8 cellular contexts compared by ENCODE assay signal in genomic region chr17:2595200-2595599, GRCh38. TPM values are rescaled to one million over a fixed set of nuclear protein-coding genes. Genes with fewer than 3 reads are reported as not detected.
A peak's percentile ranks its signal among the peaks of the same experiment; 100 is the strongest.
DNase-seq lines count a peak whose midpoint lies in the region; ATAC-seq and TF ChIP-seq lines count a peak whose summit lies in the region.

No MANE protein-coding gene starts in this region.

- H3K27me3 ChIP-seq in ascending aorta (no peaks in the 10 kb centered on the region), lower lobe of right lung (ENCODE audit: low read depth) (no peaks in the 10 kb centered on the region), upper lobe of left lung (no peaks in the 10 kb centered on the region)

- peak overlapping the region; percentile 90 for H3K4me3 Mint-ChIP-seq in activated naive CD4-positive, alpha-beta T cell treated with anti-CD3 and anti-CD28 coated beads for 36 hours

- DNase-seq in activated naive CD4-positive, alpha-beta T cell treated with anti-CD3 and anti-CD28 coated beads for 36 hours, result no peak
- DNase-seq in activated naive CD4-positive, alpha-beta T cell treated with Interleukin-2 at 50 U/mL for 16 hours, result no peak
- DNase-seq in ascending aorta (ENCODE audit: low spot score in 2 of 2), result no peak
- no peak for DNase-seq in lower lobe of right lung
- no peak for DNase-seq in upper lobe of left lung
- no peak for DNase-seq in DMS153 (lab: John Stamatoyannopoulos, UW)
- DNase-seq in NCI-H128 (lab: John Stamatoyannopoulos, UW; ENCODE audit: unreplicated experiment), result no peak
- DNase-seq in glomerular visceral epithelial cell (ENCODE audit: extremely low spot score), result no peak

- 17 to 18% methylated on average over 4 of the region's 4 CpGs for WGBS in upper lobe of left lung, 2 donors

- TF ChIP-seq CTCF in ascending aorta (IDR thresholded peaks at IDR 0.05), result no peak
- no peak for TF ChIP-seq CTCF in lower lobe of right lung (IDR thresholded peaks at IDR 0.05)
- TF ChIP-seq CTCF in upper lobe of left lung (IDR thresholded peaks at IDR 0.05), result no peak

- no peaks in the 10 kb centered on the region for H3K9me3 Mint-ChIP-seq in activated naive CD4-positive, alpha-beta T cell treated with anti-CD3 and anti-CD28 coated beads for 36 hours

- no peak for TF ChIP-seq EP300 in upper lobe of left lung (IDR thresholded peaks at IDR 0.05)

- no peak for TF ChIP-seq POLR2A in upper lobe of left lung (IDR thresholded peaks at IDR 0.05)

- no peaks in the 10 kb centered on the region for H3K9me3 ChIP-seq in ascending aorta
- H3K9me3 ChIP-seq in lower lobe of right lung, result no peaks in the 10 kb centered on the region
- H3K9me3 ChIP-seq in upper lobe of left lung, result no peaks in the 10 kb centered on the region

- peak overlapping the region; percentile 86 for H3K27ac Mint-ChIP-seq in activated naive CD4-positive, alpha-beta T cell treated with anti-CD3 and anti-CD28 coated beads for 36 hours

- H3K4me3 ChIP-seq in ascending aorta (peak overlapping the region; percentile 75 to 92), lower lobe of right lung (peak overlapping the region; percentile 98), upper lobe of left lung (peak overlapping the region; percentile 66 to 89 (median 76))

- H3K27me3 Mint-ChIP-seq in activated naive CD4-positive, alpha-beta T cell treated with anti-CD3 and anti-CD28 coated beads for 36 hours (ENCODE audit: low read depth), result no peaks in the 10 kb centered on the region

- H3K27ac ChIP-seq in ascending aorta, result peak overlapping the region; percentile 96 to 98
- H3K27ac ChIP-seq in lower lobe of right lung, result peak overlapping the region; percentile 96
- peak overlapping the region; percentile 98 to 100 (median 99) for H3K27ac ChIP-seq in upper lobe of left lung

- ATAC-seq in lower lobe of right lung, result no peak
- no peak for ATAC-seq in upper lobe of left lung (ENCODE audit: low FRiP score in 2 of 2)

- H3K4me1 Mint-ChIP-seq in activated naive CD4-positive, alpha-beta T cell treated with anti-CD3 and anti-CD28 coated beads for 36 hours (ENCODE audit: low read depth), result peaks cover 50% of the 10 kb centered on the region

- peaks cover 6 to 21% of the 10 kb centered on the region in 2 donors for H3K4me1 ChIP-seq in ascending aorta
- peaks cover 56% of the 10 kb centered on the region for H3K4me1 ChIP-seq in lower lobe of right lung
- peaks cover 46 to 54% (median 51%) of the 10 kb centered on the region in 4 donors for H3K4me1 ChIP-seq in upper lobe of left lung

- H3K36me3 Mint-ChIP-seq in activated naive CD4-positive, alpha-beta T cell treated with anti-CD3 and anti-CD28 coated beads for 36 hours (ENCODE audit: low read depth), result peaks cover 8% of the 10 kb centered on the region

- intact Hi-C loops in activated naive CD4-positive, alpha-beta T cell treated with anti-CD3 and anti-CD28 coated beads for 36 hours (cut with micrococcal nuclease), result loop anchor here (2.0 to 10.0 kb wide), 2 partner anchors 194 to 220 kb away; partner anchors contain the start of gene MNT
- intact Hi-C loops in ascending aorta (cut with DNase I) (loop anchor here (5.0 to 10.0 kb wide), 2 partner anchors 37 to 410 kb away; no protein-coding TSS in a partner anchor), lower lobe of right lung (cut with DNase I) (no loop called here)

- H3K36me3 ChIP-seq in ascending aorta (no peaks in the 10 kb centered on the region), lower lobe of right lung (no peaks in the 10 kb centered on the region), upper lobe of left lung (no peaks in the 10 kb centered on the region)

- CTCF ChIA-PET in activated naive CD4-positive, alpha-beta T cell treated with anti-CD3 and anti-CD28 coated beads for 36 hours (lab: Charles Lee), result interaction anchor here (0.6 kb wide), 1 partner anchor 444 kb away, joined by 5 read pairs; no protein-coding TSS in a partner anchor

RNA-seq across cellular contexts. Expression of gene PAFAH1B1, which starts 1.7 kb away (rescaled TPM):
- total RNA-seq in activated naive CD4-positive, alpha-beta T cell treated with anti-CD3 and anti-CD28 coated beads for 36 hours, result 100 to 1,000 TPM; 142 to 145 TPM
- 29.6 TPM for total RNA-seq in ascending aorta
- total RNA-seq in lower lobe of right lung, result 129 TPM
- 100 to 1,000 TPM in 4 of 6 donors, 10 to 100 TPM in 2; 81.7 to 258 (median 114) TPM for total RNA-seq in upper lobe of left lung
